ENCODE assay signal across 8 cellular contexts in genomic region chr3:105869982-105870381, GRCh38. TPM values are rescaled to one million over a fixed set of nuclear protein-coding genes. Genes with fewer than 3 reads are reported as not detected.
DNase-seq lines count a peak whose midpoint lies in the region; ATAC-seq and TF ChIP-seq lines count a peak whose summit lies in the region.

No MANE protein-coding gene starts in this region.

- peak overlapping the region; percentile 89 for H3K27ac Mint-ChIP-seq in CD4-positive, alpha-beta T cell

- H2AFZ ChIP-seq in neuron (ENCODE audit: low read depth, low read length) = peak overlapping the region; percentile 1

- intact Hi-C loops in CD4-positive, alpha-beta T cell (cut with DNase I, micrococcal nuclease) = loop anchor here (2.0 to 10.0 kb wide), 6 partner anchors 39 to 1655 kb away; partner anchors contain the start of gene BBX (in 1 of the 2)

- CTCF ChIA-PET in CD4-positive, alpha-beta T cell (lab: Charles Lee) = no interaction called here

- no peak overlapping the region for H3K27ac ChIP-seq in CD4-positive, alpha-beta T cell (ENCODE audit: low read depth, low read length)
- H3K27ac ChIP-seq in ectodermal cell (ENCODE audit: insufficient read depth, low read depth, low read length, poor library complexity, severe bottlenecking) = no peak overlapping the region

- DNase-seq in CD4-positive, alpha-beta T cell = no peak
- DNase-seq in NCI-H2171 (lab: John Stamatoyannopoulos, UW) (peak; percentile 2), NCI-H2029 (lab: John Stamatoyannopoulos, UW) (no peak), NCI-H2029 treated with DMSO at 0.1 percent for 48 hours (lab: John Stamatoyannopoulos, UW) (no peak)

- POLR2A ChIA-PET in CD4-positive, alpha-beta T cell (lab: Charles Lee) = interaction anchor here (0.9 to 1.3 kb wide), 3 partner anchors 49 to 118 kb away, joined by 3 to 5 read pairs (median 4); no protein-coding TSS in a partner anchor

- H3K4me1 ChIP-seq in ectodermal cell (ENCODE audit: control insufficient read depth, insufficient read depth, low read length) (peaks cover 20% of the 10 kb centered on the region), neuron (ENCODE audit: insufficient read depth, low read length) (peaks cover 37% of the 10 kb centered on the region)

- peaks cover 38% of the 10 kb centered on the region for H3K36me3 Mint-ChIP-seq in CD4-positive, alpha-beta T cell (ENCODE audit: low read depth)

- no peaks in the 10 kb centered on the region for H3K27me3 Mint-ChIP-seq in CD4-positive, alpha-beta T cell

- H3K36me3 ChIP-seq in ectodermal cell (ENCODE audit: control insufficient read depth, insufficient read depth, low read length) (no peaks in the 10 kb centered on the region), neuron (ENCODE audit: insufficient read depth, low read length) (peaks cover 12% of the 10 kb centered on the region)

- ATAC-seq in CD4-positive, alpha-beta T cell (ENCODE audit: poor library complexity) = no peak
- ATAC-seq in HG02588 (IDR thresholded peaks at IDR 0.05; ENCODE audit: unreplicated experiment) (no peak), HG03097 (IDR thresholded peaks at IDR 0.05; ENCODE audit: low FRiP score, unreplicated experiment) (no peak)

- no peaks in the 10 kb centered on the region for H3K27me3 ChIP-seq in CD4-positive, alpha-beta T cell (ENCODE audit: control insufficient read depth, insufficient read depth, low read length)
- no peaks in the 10 kb centered on the region for H3K27me3 ChIP-seq in ectodermal cell (ENCODE audit: control insufficient read depth, insufficient read depth, low read length, poor library complexity, severe bottlenecking)
- H3K27me3 ChIP-seq in neuron (ENCODE audit: insufficient read depth, low read length) = no peaks in the 10 kb centered on the region

- H3K4me3 ChIP-seq in ectodermal cell (ENCODE audit: insufficient read depth, low read depth, low read length) = peak overlapping the region; percentile 96
- H3K4me3 ChIP-seq in neuron (ENCODE audit: low read length) = peak overlapping the region; percentile 63

- no peaks in the 10 kb centered on the region for H3K9me3 Mint-ChIP-seq in CD4-positive, alpha-beta T cell

- peak overlapping the region; percentile 99 for H3K4me3 Mint-ChIP-seq in CD4-positive, alpha-beta T cell

- no peaks in the 10 kb centered on the region for H3K9me3 ChIP-seq in CD4-positive, alpha-beta T cell (ENCODE audit: control insufficient read depth, low read length)
- H3K9me3 ChIP-seq in ectodermal cell (ENCODE audit: control insufficient read depth, low read length) (no peaks in the 10 kb centered on the region), neuron (ENCODE audit: low read length) (no peaks in the 10 kb centered on the region)

- 73 to 76% methylated on average over 2 of the region's 3 CpGs for WGBS in ectodermal cell, 2 experiments

- peaks cover 58% of the 10 kb centered on the region for H3K4me1 Mint-ChIP-seq in CD4-positive, alpha-beta T cell (ENCODE audit: low read depth)

- TF ChIP-seq CTCF in CD4-positive, alpha-beta T cell (IDR thresholded peaks at IDR 0.05) = no peak

RNA-seq across cellular contexts. Expression of gene CBLB, which starts 1.2 kb away (rescaled TPM):
- total RNA-seq in CD4-positive, alpha-beta T cell = 100 to 1,000 TPM; 112 to 124 TPM
- polyA plus RNA-seq in ectodermal cell (2013, experiment 1 of 4) = 38.2 TPM
- 43.3 TPM for polyA plus RNA-seq in ectodermal cell (2013, experiment 2 of 4)
- polyA plus RNA-seq in ectodermal cell (2013, experiment 3 of 4) = 34.9 TPM
- polyA plus RNA-seq in ectodermal cell (2013, experiment 4 of 4) = 37.4 TPM
